13 cellular contexts compared by ENCODE assay signal in the genomic region with DNA sequence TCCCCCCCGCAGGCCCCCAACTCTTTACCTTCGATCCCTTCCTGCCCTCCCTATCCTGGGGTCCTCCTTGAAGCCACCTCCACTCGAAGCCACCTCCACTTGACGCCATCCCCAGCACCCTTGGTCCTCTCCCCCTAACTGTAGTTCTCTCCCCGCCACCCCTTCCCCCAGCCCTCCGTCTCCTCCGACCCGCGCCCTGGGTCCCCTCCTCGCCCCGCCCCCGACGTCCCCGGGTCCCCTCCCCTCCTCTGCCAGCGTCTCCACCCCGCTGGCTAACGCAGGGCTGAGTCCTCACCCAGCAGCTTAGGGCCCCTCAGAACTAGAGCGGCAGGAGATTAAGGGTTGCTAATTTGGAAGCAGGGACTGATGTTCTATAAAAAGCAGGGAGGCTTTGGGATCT. TPM values are rescaled to one million over a fixed set of nuclear protein-coding genes. Genes with fewer than 3 reads are reported as not detected.
DNase-seq lines count a peak whose midpoint lies in the region; ATAC-seq and TF ChIP-seq lines count a peak whose summit lies in the region.
"Had no signal": no experiment of that assay in that cellular context is flagged by ENCODE, and none has a peak within 500 bp of the region (broad histone marks: within the 10 kb centered on the region; RNA-seq: fewer than 3 reads in every experiment).

No MANE protein-coding gene starts in this region.

- H3K4me1 Mint-ChIP-seq in Caco-2 (ENCODE audit: low read depth, unreplicated experiment) = peaks cover 11% of the 10 kb centered on the region
- H3K4me1 Mint-ChIP-seq in nephron progenitor cell = peaks cover 28% of the 10 kb centered on the region

- H3K36me3 ChIP-seq in Caco-2 (ENCODE audit: control insufficient read depth, insufficient read depth, low read length) = no peaks in the 10 kb centered on the region
- no peaks in the 10 kb centered on the region for H3K36me3 ChIP-seq in HUES64 (ENCODE audit: insufficient read depth, low read length)
- no peaks in the 10 kb centered on the region for H3K36me3 ChIP-seq in heart left ventricle
- H3K36me3 ChIP-seq in ascending aorta = no peaks in the 10 kb centered on the region

- ATAC-seq in heart left ventricle (peak; percentile 16 to 76 (median 74)), HG03378 (IDR thresholded peaks at IDR 0.05; ENCODE audit: unreplicated experiment) (no peak)

- TF ChIP-seq CTCF in Caco-2 (IDR thresholded peaks at IDR 0.05; ENCODE audit: insufficient read depth in 1 of 2, low read depth in 1 of 2, low read length in 1 of 2, severe bottlenecking in 1 of 2, unreplicated experiment in 1 of 2) = no peak
- TF ChIP-seq CTCF in heart left ventricle (IDR thresholded peaks at IDR 0.05) = no peak
- no peak for TF ChIP-seq CTCF in nephron progenitor cell (IDR thresholded peaks at IDR 0.05)
- no peak for TF ChIP-seq CTCF in ascending aorta (IDR thresholded peaks at IDR 0.05)

- H3K27me3 ChIP-seq in Caco-2 (replicated peaks; ENCODE audit: control insufficient read depth, insufficient read depth, low read length) (no peaks in the 10 kb centered on the region), HUES64 (ENCODE audit: insufficient read depth, low read length) (peaks cover 5% of the 10 kb centered on the region; the same call in 1 of the 2 replicates), heart left ventricle (peaks cover 0 to 5% (median 0%) of the 10 kb centered on the region in 9 donors), ascending aorta (no peaks in the 10 kb centered on the region)

- POLR2A ChIA-PET in Caco-2 (lab: Charles Lee) = no interaction called here

- no peak for TF ChIP-seq POLR2A in heart left ventricle (IDR thresholded peaks at IDR 0.05)

- H3K27ac Mint-ChIP-seq in Caco-2 (ENCODE audit: unreplicated experiment) (peak overlapping the region; percentile 70), nephron progenitor cell (no peak overlapping the region)
- H3K27ac Mint-ChIP-seq: activated CD4-positive, alpha-beta memory T cell treated with anti-CD3 and anti-CD28 coated beads, Interleukin-2, amount 10 ng/mL, durations not matched to agents 7 days and 5 days had no signal

- no peak for DNase-seq in Caco-2
- DNase-seq in heart left ventricle = peak in 3 of 5 donors; percentile 18 to 51 (median 37)
- peak; percentile 69 for DNase-seq in nephron progenitor cell
- no peak for DNase-seq in ascending aorta (ENCODE audit: low spot score in 2 of 2)
- no peak for DNase-seq in DMS153 (lab: John Stamatoyannopoulos, UW)
- DNase-seq: activated CD4-positive, alpha-beta memory T cell treated with anti-CD3 and anti-CD28 coated beads, Interleukin-2, amount 10 ng/mL, durations not matched to agents 7 days and 5 days; kidney glomerular epithelial cell; NCI-H187; substantia nigra had no signal

- no peak overlapping the region for H3K9ac ChIP-seq in HUES64 (ENCODE audit: low read depth, low read length)

- no TSS peak for BruUV-seq in Caco-2 (replicated peaks; lab: Mats Ljungman, UMichigan)

- CTCF ChIA-PET in Caco-2 (lab: Charles Lee) = no interaction called here

- no peak overlapping the region for H3K4me3 Mint-ChIP-seq in Caco-2 (ENCODE audit: unreplicated experiment)
- peak overlapping the region; percentile 54 for H3K4me3 Mint-ChIP-seq in nephron progenitor cell
- H3K4me3 Mint-ChIP-seq: activated CD4-positive, alpha-beta memory T cell treated with anti-CD3 and anti-CD28 coated beads, Interleukin-2, amount 10 ng/mL, durations not matched to agents 7 days and 5 days had no signal

- H3K9me3 Mint-ChIP-seq in Caco-2 (ENCODE audit: unreplicated experiment) = no peaks in the 10 kb centered on the region
- H3K9me3 Mint-ChIP-seq in nephron progenitor cell = peaks cover 5% of the 10 kb centered on the region

- H3K27me3 Mint-ChIP-seq in Caco-2 (ENCODE audit: insufficient read depth, unreplicated experiment) = no peaks in the 10 kb centered on the region
- H3K27me3 Mint-ChIP-seq in nephron progenitor cell (ENCODE audit: low read depth, poor library complexity) = peaks cover 10% of the 10 kb centered on the region

- H3K36me3 Mint-ChIP-seq in Caco-2 (ENCODE audit: insufficient read depth, unreplicated experiment) (peaks cover 9% of the 10 kb centered on the region), nephron progenitor cell (ENCODE audit: low read depth) (no peaks in the 10 kb centered on the region)

- no peaks in the 10 kb centered on the region for H3K9me3 ChIP-seq in Caco-2
- no peaks in the 10 kb centered on the region for H3K9me3 ChIP-seq in HUES64 (ENCODE audit: insufficient read depth, low read depth, low read length)
- H3K9me3 ChIP-seq in heart left ventricle = no peaks in the 10 kb centered on the region
- no peaks in the 10 kb centered on the region for H3K9me3 ChIP-seq in ascending aorta

- H3K27ac ChIP-seq in HUES64 (ENCODE audit: low read depth, low read length) (no peak overlapping the region), heart left ventricle (peak overlapping the region in 1 of 12 donors; percentile 39), ascending aorta (no peak overlapping the region)
- H3K27ac ChIP-seq: SK-N-MC had no signal

- H3K4me1 ChIP-seq in Caco-2 = peaks cover 11% of the 10 kb centered on the region
- H3K4me1 ChIP-seq in HUES64 (ENCODE audit: insufficient read depth, low read length) = peaks cover 5% of the 10 kb centered on the region; the same call in 1 of the 2 replicates
- H3K4me1 ChIP-seq in heart left ventricle = peaks cover 0 to 20% (median 13%) of the 10 kb centered on the region in 12 donors
- peaks cover 0 to 3% of the 10 kb centered on the region in 2 donors for H3K4me1 ChIP-seq in ascending aorta

- intact Hi-C loops in Caco-2 (cut with micrococcal nuclease; ENCODE audit: unreplicated experiment) (no loop called here), heart left ventricle (cut with DNase I) (no loop called here), ascending aorta (cut with DNase I) (no loop called here)

- WGBS in HUES64 = 15% methylated on average over 16 of the region's 18 CpGs
- 17 to 31% (median 25%) methylated on average over 18 of the region's 18 CpGs for WGBS in heart left ventricle, 4 donors

- H3K4me3 ChIP-seq in Caco-2 (ENCODE audit: low read depth, low read length) (no peak overlapping the region), HUES64 (ENCODE audit: low read length) (peak overlapping the region; percentile 27; the same call in 1 of the 2 replicates), heart left ventricle (peak overlapping the region in 2 of 12 donors; percentile 10 to 13), ascending aorta (no peak overlapping the region)
- H3K4me3 ChIP-seq: SK-N-MC had no signal

RNA-seq across cellular contexts. Expression of gene ANKRD33B, which starts 30.7 kb away (rescaled TPM):
- total RNA-seq in Caco-2 (2022) (22.8 and 25.3 TPM in 2 replicates), heart left ventricle (10 to 100 TPM in 3 of 9 donors, 1 to 10 TPM in 6; 1.7 to 33.8 (median 5.2) TPM), ascending aorta (7.2 TPM)
- polyA plus RNA-seq in HUES64 (2013, experiment 1 of 2) = 4.8 TPM
- polyA plus RNA-seq in HUES64 (2013, experiment 2 of 2) = 3.2 TPM
- 1 to 10 TPM in 1 of 2 donors, under 1 TPM in 1; 0.98 to 1.2 TPM for polyA plus RNA-seq in heart left ventricle
- total RNA-seq: HT-29 had no signal

Comparison
In these comparisons a context has a peak if more than half of its experiments do, and no peak if none do; other contexts are left out.
1. DNase-seq: peak in heart left ventricle (3 of 5) and nephron progenitor cell (single experiment); none in Caco-2 (0 of 2), ascending aorta (0 of 2) and DMS153 (single experiment).